ENCODE assay signal across 1 cellular context in the genomic region with DNA sequence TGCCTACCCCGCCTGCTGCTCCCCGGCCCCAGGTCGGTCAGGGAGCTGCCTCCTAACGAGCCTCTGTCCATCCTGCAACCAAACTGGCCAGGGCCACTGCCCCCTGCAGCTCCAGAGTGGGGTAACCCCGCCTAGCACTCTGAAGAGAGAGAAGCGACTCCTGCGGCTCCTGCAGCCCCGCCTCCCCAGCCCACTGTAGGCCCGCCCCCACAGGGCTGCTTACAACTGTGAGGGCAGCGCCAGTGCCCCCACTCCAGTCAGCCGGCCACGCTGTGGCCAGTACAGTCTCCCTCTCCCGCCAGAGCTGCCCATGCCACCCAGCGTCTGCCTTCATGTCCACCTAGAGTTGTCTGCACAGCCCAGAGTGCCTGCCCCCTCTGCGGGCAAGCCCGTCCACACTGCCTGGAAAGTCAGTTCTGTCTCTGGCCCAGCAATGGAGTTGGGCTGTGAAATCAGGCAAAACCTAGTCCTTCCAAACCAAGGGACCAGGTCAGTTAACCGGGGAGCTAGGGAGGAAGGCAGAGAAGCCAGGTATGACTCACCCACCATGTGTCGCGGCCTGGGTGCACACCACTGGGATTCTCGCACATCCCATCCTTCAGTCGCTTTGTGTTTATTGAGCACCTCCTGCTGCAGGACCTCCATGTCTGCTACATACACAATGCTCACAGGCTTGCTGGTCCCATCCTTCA.
A peak's percentile ranks its signal among the peaks of the same experiment; 100 is the strongest.
TF ChIP-seq lines count a peak whose summit lies in the region.

No MANE protein-coding gene starts in this region.

TF ChIP-seq in HepG2, 621 proteins besides CTCF, POLR2A, EP300 and RAD21 (continued from another document):
- TF ChIP-seq, protein P1, sequence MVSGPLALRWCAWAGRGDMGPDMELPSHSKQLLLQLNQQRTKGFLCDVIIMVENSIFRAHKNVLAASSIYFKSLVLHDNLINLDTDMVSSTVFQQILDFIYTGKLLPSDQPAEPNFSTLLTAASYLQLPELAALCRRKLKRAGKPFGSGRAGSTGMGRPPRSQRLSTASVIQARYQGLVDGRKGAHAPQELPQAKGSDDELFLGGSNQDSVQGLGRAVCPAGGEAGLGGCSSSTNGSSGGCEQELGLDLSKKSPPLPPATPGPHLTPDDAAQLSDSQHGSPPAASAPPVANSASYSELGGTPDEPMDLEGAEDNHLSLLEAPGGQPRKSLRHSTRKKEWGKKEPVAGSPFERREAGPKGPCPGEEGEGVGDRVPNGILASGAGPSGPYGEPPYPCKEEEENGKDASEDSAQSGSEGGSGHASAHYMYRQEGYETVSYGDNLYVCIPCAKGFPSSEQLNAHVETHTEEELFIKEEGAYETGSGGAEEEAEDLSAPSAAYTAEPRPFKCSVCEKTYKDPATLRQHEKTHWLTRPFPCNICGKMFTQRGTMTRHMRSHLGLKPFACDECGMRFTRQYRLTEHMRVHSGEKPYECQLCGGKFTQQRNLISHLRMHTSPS (CRISPR knock-in tag; IDR thresholded peaks at IDR 0.05; ENCODE audit: low read depth), result peak; percentile 62; the same call in 1 of the 2 replicates
- TF ChIP-seq, protein P2, sequence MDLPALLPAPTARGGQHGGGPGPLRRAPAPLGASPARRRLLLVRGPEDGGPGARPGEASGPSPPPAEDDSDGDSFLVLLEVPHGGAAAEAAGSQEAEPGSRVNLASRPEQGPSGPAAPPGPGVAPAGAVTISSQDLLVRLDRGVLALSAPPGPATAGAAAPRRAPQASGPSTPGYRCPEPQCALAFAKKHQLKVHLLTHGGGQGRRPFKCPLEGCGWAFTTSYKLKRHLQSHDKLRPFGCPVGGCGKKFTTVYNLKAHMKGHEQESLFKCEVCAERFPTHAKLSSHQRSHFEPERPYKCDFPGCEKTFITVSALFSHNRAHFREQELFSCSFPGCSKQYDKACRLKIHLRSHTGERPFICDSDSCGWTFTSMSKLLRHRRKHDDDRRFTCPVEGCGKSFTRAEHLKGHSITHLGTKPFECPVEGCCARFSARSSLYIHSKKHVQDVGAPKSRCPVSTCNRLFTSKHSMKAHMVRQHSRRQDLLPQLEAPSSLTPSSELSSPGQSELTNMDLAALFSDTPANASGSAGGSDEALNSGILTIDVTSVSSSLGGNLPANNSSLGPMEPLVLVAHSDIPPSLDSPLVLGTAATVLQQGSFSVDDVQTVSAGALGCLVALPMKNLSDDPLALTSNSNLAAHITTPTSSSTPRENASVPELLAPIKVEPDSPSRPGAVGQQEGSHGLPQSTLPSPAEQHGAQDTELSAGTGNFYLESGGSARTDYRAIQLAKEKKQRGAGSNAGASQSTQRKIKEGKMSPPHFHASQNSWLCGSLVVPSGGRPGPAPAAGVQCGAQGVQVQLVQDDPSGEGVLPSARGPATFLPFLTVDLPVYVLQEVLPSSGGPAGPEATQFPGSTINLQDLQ (CRISPR knock-in tag; IDR thresholded peaks at IDR 0.05), result no peak
- TF ChIP-seq ZNF207 (IDR thresholded peaks at IDR 0.05; ENCODE audit: borderline replicate concordance) (no peak), ZNF230 (CRISPR knock-in tag; IDR thresholded peaks at IDR 0.05) (no peak), SALL2 (CRISPR knock-in tag; IDR thresholded peaks at IDR 0.05) (no peak), MAFG (CRISPR knock-in tag; IDR thresholded peaks at IDR 0.05) (no peak)
- TF ChIP-seq, protein P3, sequence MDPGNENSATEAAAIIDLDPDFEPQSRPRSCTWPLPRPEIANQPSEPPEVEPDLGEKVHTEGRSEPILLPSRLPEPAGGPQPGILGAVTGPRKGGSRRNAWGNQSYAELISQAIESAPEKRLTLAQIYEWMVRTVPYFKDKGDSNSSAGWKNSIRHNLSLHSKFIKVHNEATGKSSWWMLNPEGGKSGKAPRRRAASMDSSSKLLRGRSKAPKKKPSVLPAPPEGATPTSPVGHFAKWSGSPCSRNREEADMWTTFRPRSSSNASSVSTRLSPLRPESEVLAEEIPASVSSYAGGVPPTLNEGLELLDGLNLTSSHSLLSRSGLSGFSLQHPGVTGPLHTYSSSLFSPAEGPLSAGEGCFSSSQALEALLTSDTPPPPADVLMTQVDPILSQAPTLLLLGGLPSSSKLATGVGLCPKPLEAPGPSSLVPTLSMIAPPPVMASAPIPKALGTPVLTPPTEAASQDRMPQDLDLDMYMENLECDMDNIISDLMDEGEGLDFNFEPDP (CRISPR knock-in tag; conservative IDR thresholded peaks at IDR 0.05), result no peak
- TF ChIP-seq, protein P4, sequence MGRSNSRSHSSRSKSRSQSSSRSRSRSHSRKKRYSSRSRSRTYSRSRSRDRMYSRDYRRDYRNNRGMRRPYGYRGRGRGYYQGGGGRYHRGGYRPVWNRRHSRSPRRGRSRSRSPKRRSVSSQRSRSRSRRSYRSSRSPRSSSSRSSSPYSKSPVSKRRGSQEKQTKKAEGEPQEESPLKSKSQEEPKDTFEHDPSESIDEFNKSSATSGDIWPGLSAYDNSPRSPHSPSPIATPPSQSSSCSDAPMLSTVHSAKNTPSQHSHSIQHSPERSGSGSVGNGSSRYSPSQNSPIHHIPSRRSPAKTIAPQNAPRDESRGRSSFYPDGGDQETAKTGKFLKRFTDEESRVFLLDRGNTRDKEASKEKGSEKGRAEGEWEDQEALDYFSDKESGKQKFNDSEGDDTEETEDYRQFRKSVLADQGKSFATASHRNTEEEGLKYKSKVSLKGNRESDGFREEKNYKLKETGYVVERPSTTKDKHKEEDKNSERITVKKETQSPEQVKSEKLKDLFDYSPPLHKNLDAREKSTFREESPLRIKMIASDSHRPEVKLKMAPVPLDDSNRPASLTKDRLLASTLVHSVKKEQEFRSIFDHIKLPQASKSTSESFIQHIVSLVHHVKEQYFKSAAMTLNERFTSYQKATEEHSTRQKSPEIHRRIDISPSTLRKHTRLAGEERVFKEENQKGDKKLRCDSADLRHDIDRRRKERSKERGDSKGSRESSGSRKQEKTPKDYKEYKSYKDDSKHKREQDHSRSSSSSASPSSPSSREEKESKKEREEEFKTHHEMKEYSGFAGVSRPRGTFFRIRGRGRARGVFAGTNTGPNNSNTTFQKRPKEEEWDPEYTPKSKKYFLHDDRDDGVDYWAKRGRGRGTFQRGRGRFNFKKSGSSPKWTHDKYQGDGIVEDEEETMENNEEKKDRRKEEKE (IDR thresholded peaks at IDR 0.05), result no peak
